ENCODE assay signal across 15 cellular contexts in genomic region chr2:20125616-20126015, GRCh38.
"Had no signal": no experiment of that assay in that cellular context is flagged by ENCODE, and none has a peak within 500 bp of the region (broad histone marks: within the 10 kb centered on the region; RNA-seq: fewer than 3 reads in every experiment).

No MANE protein-coding gene starts in this region.

- H3K27ac ChIP-seq: ascending aorta, coronary artery, foreskin keratinocyte, prostate gland, upper lobe of right lung had no signal

- H3K27me3 ChIP-seq: ascending aorta, foreskin keratinocyte, upper lobe of right lung had no signal

- H3K4me1 ChIP-seq: ascending aorta, foreskin keratinocyte, prostate gland, upper lobe of right lung had no signal

- H3K9me3 ChIP-seq: ascending aorta, prostate gland, upper lobe of right lung had no signal

- H3K36me3 ChIP-seq: ascending aorta, prostate gland, upper lobe of right lung had no signal

- ATAC-seq: activated naive CD8-positive, alpha-beta T cell treated with anti-CD3 and anti-CD28 coated beads, Interleukin-2, amount 50 U/mL, for 24 hours; upper lobe of right lung; WTC11 had no signal

- DNase-seq: activated CD4-positive, alpha-beta T cell treated with anti-CD3 and anti-CD28 coated beads for 4 hours; activated naive CD8-positive, alpha-beta T cell treated with anti-CD3 and anti-CD28 coated beads, Interleukin-2, amount 50 U/mL, for 24 hours; foreskin keratinocyte; left cardiac atrium; midbrain; right cardiac atrium; small intestine; stimulated activated CD4-positive, alpha-beta T cell treated with anti-CD3 and anti-CD28 coated beads, Interleukin-4, amount 100 ng/mL, for 4 hours; stimulated activated CD8-positive, alpha-beta memory T cell treated with anti-CD3 and anti-CD28 coated beads, Interleukin-4, amount 100 ng/mL, for 48 hours; upper lobe of right lung had no signal

- H3K4me3 ChIP-seq: ascending aorta, coronary artery, lung, prostate gland, upper lobe of right lung had no signal
